ENCODE assay signal across 16 cellular contexts in the genomic region with DNA sequence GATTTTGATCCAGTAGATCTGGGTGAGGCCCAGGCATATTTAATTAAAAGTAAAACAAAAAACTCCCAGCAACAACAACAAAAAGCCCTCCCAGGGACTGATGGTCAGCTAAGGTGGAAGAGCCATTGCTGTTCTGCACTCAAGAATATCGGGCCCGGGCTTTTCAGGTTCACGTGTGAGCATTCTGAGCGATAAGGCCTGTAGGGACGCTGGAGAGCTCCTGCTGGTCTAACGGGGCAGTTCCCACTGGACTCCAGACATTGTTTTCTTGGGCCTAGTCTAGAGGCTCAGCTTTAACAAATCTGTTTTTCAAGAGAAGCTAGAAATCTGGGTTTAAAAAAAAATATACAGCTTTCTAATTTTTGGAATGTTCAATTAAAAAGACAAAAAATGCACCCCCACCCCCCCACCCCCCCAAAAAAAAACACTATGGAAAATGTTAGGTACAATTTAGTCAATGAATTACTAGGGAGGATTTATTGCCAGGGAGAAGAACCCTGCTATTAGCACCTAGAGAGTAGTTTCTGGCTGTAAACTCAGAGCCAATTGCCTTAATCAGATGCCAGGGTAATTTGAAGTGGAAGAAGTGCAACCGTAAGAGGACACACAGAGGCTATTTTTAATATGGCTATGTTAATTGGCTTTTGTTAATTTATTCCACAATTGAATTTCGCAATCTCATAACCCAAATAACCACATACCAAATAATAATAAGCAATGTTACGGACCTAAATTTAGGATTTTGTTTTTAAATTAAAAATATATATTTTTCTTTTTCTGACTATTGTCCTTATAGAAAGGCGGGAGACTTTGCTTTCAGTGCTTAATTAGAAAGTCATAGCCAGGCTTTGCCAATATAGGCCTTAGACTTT.
DNase-seq lines count a peak whose midpoint lies in the region; FAIRE-seq and TF ChIP-seq lines count a peak whose summit lies in the region.
"Had no signal": no experiment of that assay in that cellular context is flagged by ENCODE, and none has a peak within 500 bp of the region (broad histone marks: within the 10 kb centered on the region; RNA-seq: fewer than 3 reads in every experiment).

No MANE protein-coding gene starts in this region.

- no peaks in the 10 kb centered on the region for H3K9me3 ChIP-seq in hepatocyte (ENCODE audit: low read depth)
- no peaks in the 10 kb centered on the region for H3K9me3 ChIP-seq in small intestine (ENCODE audit: control insufficient read depth, low read depth)
- H3K9me3 ChIP-seq in colonic mucosa, result no peaks in the 10 kb centered on the region
- H3K9me3 ChIP-seq in stomach, result no peaks in the 10 kb centered on the region
- H3K9me3 ChIP-seq: lower lobe of right lung, SJSA1 had no signal

- no peak overlapping the region for H3K9ac ChIP-seq in colonic mucosa (ENCODE audit: low read depth in 2 of 2, low read length in 2 of 2)
- H3K9ac ChIP-seq: parathyroid adenoma had no signal

- 59% methylated on average over 10 of the region's 10 CpGs for WGBS in hepatocyte (ENCODE audit: low lambda C conversion rate, missing lambda C conversion rate)
- 37 to 57% (median 47%) methylated on average over 10 of the region's 10 CpGs for WGBS in small intestine, 3 donors
- WGBS in stomach, 5 donors, result 64 to 75% (median 72%) methylated on average over 10 of the region's 10 CpGs

- H3K4me1 Mint-ChIP-seq in brain, result peaks cover 96% of the 10 kb centered on the region

- DNase-seq in DMS53 (lab: John Stamatoyannopoulos, UW) (peak; percentile 22), DMS53 treated with DMSO at 0.1 percent for 48 hours (lab: John Stamatoyannopoulos, UW; ENCODE audit: unreplicated experiment) (no peak), hepatocyte (ENCODE audit: low spot score) (peak; percentile 52), small intestine (peak; percentile 35), colonic mucosa (no peak), pons (ENCODE audit: low spot score) (no peak), stomach (no peak)
- DNase-seq: activated CD4-positive, CD25-positive, alpha-beta regulatory T cell treated with anti-CD3 and anti-CD28 coated beads, Interleukin-2, amount 50 U/mL, for 72 hours; lower lobe of right lung; NCI-H526 treated with DMSO at 0.1 percent for 48 hours had no signal

- H3K36me3 ChIP-seq in hepatocyte (replicated peaks; ENCODE audit: insufficient read depth, low read depth) (no peaks in the 10 kb centered on the region), small intestine (ENCODE audit: control insufficient read depth in 2 of 2, insufficient read depth in 2 of 2, low read length in 2 of 2) (no peaks in the 10 kb centered on the region), colonic mucosa (no peaks in the 10 kb centered on the region), stomach (no peaks in the 10 kb centered on the region)
- H3K36me3 ChIP-seq: lower lobe of right lung had no signal

- H2AFZ ChIP-seq in hepatocyte, result no peak overlapping the region
- H2AFZ ChIP-seq: parathyroid adenoma had no signal

- peak overlapping the region in 4 of 5 experiments; percentile 44 to 68 (median 60) for H3K27ac Mint-ChIP-seq in brain

- H3K27ac ChIP-seq in hepatocyte (peak overlapping the region; percentile 1), small intestine (ENCODE audit: low read depth in 1 of 2, low read length in 1 of 2) (no peak overlapping the region), colonic mucosa (no peak overlapping the region), stomach (no peak overlapping the region)
- H3K27ac ChIP-seq: 22Rv1, lower lobe of right lung, parathyroid adenoma, SJSA1 had no signal

- no peak for TF ChIP-seq EP300 in stomach (IDR thresholded peaks at IDR 0.05)

- no peaks in the 10 kb centered on the region for H3K27me3 ChIP-seq in hepatocyte
- no peaks in the 10 kb centered on the region for H3K27me3 ChIP-seq in small intestine (ENCODE audit: control insufficient read depth in 2 of 2, insufficient read depth in 2 of 2, low read length in 2 of 2)
- H3K27me3 ChIP-seq in colonic mucosa, result no peaks in the 10 kb centered on the region
- H3K27me3 ChIP-seq in stomach, result no peaks in the 10 kb centered on the region
- H3K27me3 ChIP-seq: SJSA1 had no signal

- H3K9me2 ChIP-seq in hepatocyte (replicated peaks; ENCODE audit: insufficient read depth), result no peaks in the 10 kb centered on the region

- intact Hi-C loops in colonic mucosa (cut with DNase I) (no loop called here), stomach (cut with DNase I; ENCODE audit: low total_unique reads) (no loop called here)

- H3K27me3 Mint-ChIP-seq in brain, result no peaks in the 10 kb centered on the region
- H3K27me3 Mint-ChIP-seq: central memory CD8-positive, alpha-beta T cell had no signal

- peak in 1 of 2 experiments; percentile 17 for TF ChIP-seq CTCF in brain (conservative IDR thresholded peaks at IDR 0.05)
- TF ChIP-seq CTCF in hepatocyte (IDR thresholded peaks at IDR 0.05; ENCODE audit: poor library complexity), result peak; percentile 22
- TF ChIP-seq CTCF in colonic mucosa (IDR thresholded peaks at IDR 0.05), result no peak
- TF ChIP-seq CTCF in stomach (IDR thresholded peaks at IDR 0.05), result no peak

- peaks cover 0 to 6% (median 0%) of the 10 kb centered on the region in 5 experiments for H3K9me3 Mint-ChIP-seq in brain
- H3K9me3 Mint-ChIP-seq: central memory CD8-positive, alpha-beta T cell had no signal

- H3K4me3 ChIP-seq in hepatocyte, result no peak overlapping the region
- no peak overlapping the region for H3K4me3 ChIP-seq in small intestine (ENCODE audit: low read depth in 1 of 2, low read length in 2 of 2)
- H3K4me3 ChIP-seq in colonic mucosa, result no peak overlapping the region
- H3K4me3 ChIP-seq in stomach, result no peak overlapping the region
- H3K4me3 ChIP-seq: lower lobe of right lung, SJSA1 had no signal

- H3K79me2 ChIP-seq in hepatocyte, result peaks cover 100% of the 10 kb centered on the region

- peak overlapping the region in 1 of 5 experiments; percentile 27 for H3K4me3 Mint-ChIP-seq in brain
- H3K4me3 Mint-ChIP-seq: central memory CD8-positive, alpha-beta T cell had no signal

- H3K4me2 ChIP-seq in hepatocyte, result peak overlapping the region; percentile 0

- peaks cover 13% of the 10 kb centered on the region for H3K36me3 Mint-ChIP-seq in brain

- peaks cover 74% of the 10 kb centered on the region for H4K20me1 ChIP-seq in hepatocyte (ENCODE audit: insufficient read depth, poor library complexity, severe bottlenecking)

- H3K4me1 ChIP-seq in hepatocyte (ENCODE audit: insufficient read depth) (peaks cover 28% of the 10 kb centered on the region), small intestine (ENCODE audit: control insufficient read depth in 2 of 2, insufficient read depth in 1 of 2, low read depth in 1 of 2, low read length in 1 of 2) (peaks cover 0 to 7% of the 10 kb centered on the region in 2 donors), colonic mucosa (no peaks in the 10 kb centered on the region), stomach (peaks cover 17 to 76% (median 49%) of the 10 kb centered on the region in 4 donors)

- FAIRE-seq in small intestine (lab: Jason Lieb, UNC), result no peak
- FAIRE-seq: frontal cortex had no signal

- no peak for TF ChIP-seq POLR2A in stomach (IDR thresholded peaks at IDR 0.05)

Comparison
In these comparisons a context has a peak if more than half of its experiments do, and no peak if none do; other contexts are left out.
1. DNase-seq: peak in DMS53 (single experiment), hepatocyte (single experiment) and small intestine (single experiment); none in DMS53 treated with DMSO at 0.1 percent for 48 hours (single experiment), colonic mucosa (single experiment), pons (single experiment) and stomach (single experiment).